In genomic region chr14:50956421-50956820, GRCh38 we compare ENCODE assay signal across 1 cellular context. TPM values are rescaled to one million over a fixed set of nuclear protein-coding genes. Genes with fewer than 3 reads are reported as not detected.
"Had no signal": no experiment of that assay in that cellular context is flagged by ENCODE, and none has a peak within 500 bp of the region (broad histone marks: within the 10 kb centered on the region; RNA-seq: fewer than 3 reads in every experiment).

No MANE protein-coding gene starts in this region.

RNA-seq across cellular contexts. Expression of gene PYGL, which starts 12.1 kb away (rescaled TPM):
- polyA plus RNA-seq: neural cell had no signal
